Comparison of ENCODE assay signal across 21 cellular contexts in genomic region chr1:12592496-12592895, GRCh38. TPM values are rescaled to one million over a fixed set of nuclear protein-coding genes. Genes with fewer than 3 reads are reported as not detected.
DNase-seq lines count a peak whose midpoint lies in the region; ATAC-seq and TF ChIP-seq lines count a peak whose summit lies in the region.
"Had no signal": no experiment of that assay in that cellular context is flagged by ENCODE, and none has a peak within 500 bp of the region (broad histone marks: within the 10 kb centered on the region; RNA-seq: fewer than 3 reads in every experiment).

No MANE protein-coding gene starts in this region.

- peaks cover 0 to 9% of the 10 kb centered on the region in 2 donors for H3K27me3 Mint-ChIP-seq in effector memory CD8-positive, alpha-beta T cell
- peaks cover 26% of the 10 kb centered on the region for H3K27me3 Mint-ChIP-seq in neural progenitor cell (ENCODE audit: insufficient read depth, low read depth)

- H3K4me1 Mint-ChIP-seq in effector memory CD8-positive, alpha-beta T cell (ENCODE audit: low read depth in 2 of 2), result peaks cover 32 to 33% of the 10 kb centered on the region in 2 donors
- peaks cover 20% of the 10 kb centered on the region for H3K4me1 Mint-ChIP-seq in neural progenitor cell

- H3K27ac Mint-ChIP-seq in effector memory CD8-positive, alpha-beta T cell, result peak overlapping the region; percentile 30 to 96
- no peak overlapping the region for H3K27ac Mint-ChIP-seq in neural progenitor cell
- H3K27ac Mint-ChIP-seq: stimulated activated memory B cell treated with anti-CD40 and anti-IgM and Interleukin-4, amounts not matched to agents 10 μg/mL and 1 μg/mL and 100 μg/mL, for 72 hours had no signal

- H3K36me3 ChIP-seq in left ventricle myocardium inferior (peaks cover 13% of the 10 kb centered on the region), neural progenitor cell (no peaks in the 10 kb centered on the region), uterus (no peaks in the 10 kb centered on the region)

- H3K4me1 ChIP-seq in left ventricle myocardium inferior (peaks cover 100% of the 10 kb centered on the region), neural progenitor cell (peaks cover 14% of the 10 kb centered on the region), uterus (peaks cover 8 to 22% of the 10 kb centered on the region in 2 donors)

- H3K9me3 Mint-ChIP-seq in effector memory CD8-positive, alpha-beta T cell, result no peaks in the 10 kb centered on the region
- H3K9me3 Mint-ChIP-seq in neural progenitor cell, result peaks cover 2% of the 10 kb centered on the region
- H3K9me3 Mint-ChIP-seq: activated T-cell treated with anti-CD3 and anti-CD28 coated beads, Interleukin-2, amount 50 U/mL, for 4 hours; stimulated activated memory B cell treated with anti-CD40 and anti-IgM and Interleukin-4, amounts not matched to agents 10 μg/mL and 1 μg/mL and 100 μg/mL, for 72 hours had no signal

- no peak for ATAC-seq in effector memory CD8-positive, alpha-beta T cell (replicated peaks)
- ATAC-seq: activated CD4-positive, CD25-positive, alpha-beta regulatory T cell treated with anti-CD3 and anti-CD28 coated beads, Interleukin-2, amount 50 U/mL, for 24 hours; activated T-cell treated with anti-CD3 and anti-CD28 coated beads, Interleukin-2, amount 50 U/mL, for 4 hours; foreskin keratinocyte; sciatic nerve; stimulated activated memory B cell treated with anti-CD40 and anti-IgM and Interleukin-4, amounts not matched to agents 10 μg/mL and 1 μg/mL and 100 μg/mL, for 72 hours had no signal

- intact Hi-C loops in left ventricle myocardium inferior (cut with micrococcal nuclease) (no loop called here), cardiac septum (cut with DNase I) (loop anchor here (2.0 to 5.0 kb wide), 2 partner anchors 44 to 115 kb away; no protein-coding TSS in a partner anchor), uterus (cut with DNase I; ENCODE audit: low total_unique reads) (no loop called here)

- DNase-seq in left ventricle myocardium inferior, result no peak
- no peak for DNase-seq in cardiac septum (ENCODE audit: low spot score)
- DNase-seq in effector memory CD8-positive, alpha-beta T cell, result no peak
- peak; percentile 42 for DNase-seq in neural progenitor cell (ENCODE audit: low spot score)
- DNase-seq in uterus, result no peak
- DNase-seq in superior temporal gyrus (ENCODE audit: extremely low spot score), result no peak
- no peak for DNase-seq in NCI-H1105 (lab: John Stamatoyannopoulos, UW)
- DNase-seq in occipital lobe (lab: John Stamatoyannopoulos, UW), result no peak
- DNase-seq: activated T-cell treated with anti-CD3 and anti-CD28 coated beads, Interleukin-2, amount 50 U/mL, for 4 hours; effector memory CD4-positive, alpha-beta T cell; foreskin keratinocyte; Karpas-422; NCI-H187 treated with DMSO at 0.1 percent for 48 hours; NCI-H774; RPMI8226; stimulated activated CD4-positive, alpha-beta T cell treated with anti-CD3 and anti-CD28 coated beads, Interleukin-4, amount 100 ng/mL, for 4 hours; T-helper 1 cell had no signal

- no peak overlapping the region for H3K9ac ChIP-seq in neural progenitor cell

- no peak overlapping the region for H2AFZ ChIP-seq in neural progenitor cell (replicated peaks)

- H4K20me1 ChIP-seq in neural progenitor cell (ENCODE audit: low read depth), result no peaks in the 10 kb centered on the region

- no peak for TF ChIP-seq POLR2A in uterus (IDR thresholded peaks at IDR 0.05)

- no peaks in the 10 kb centered on the region for H3K27me3 ChIP-seq in left ventricle myocardium inferior (ENCODE audit: low read depth)
- peaks cover 43% of the 10 kb centered on the region for H3K27me3 ChIP-seq in neural progenitor cell
- no peaks in the 10 kb centered on the region for H3K27me3 ChIP-seq in uterus

- no peak overlapping the region for H3K4me3 Mint-ChIP-seq in effector memory CD8-positive, alpha-beta T cell
- no peak overlapping the region for H3K4me3 Mint-ChIP-seq in neural progenitor cell
- H3K4me3 Mint-ChIP-seq: activated T-cell treated with anti-CD3 and anti-CD28 coated beads, Interleukin-2, amount 50 U/mL, for 4 hours; stimulated activated memory B cell treated with anti-CD40 and anti-IgM and Interleukin-4, amounts not matched to agents 10 μg/mL and 1 μg/mL and 100 μg/mL, for 72 hours had no signal

- H3K9me3 ChIP-seq in left ventricle myocardium inferior (replicated peaks) (no peaks in the 10 kb centered on the region), neural progenitor cell (ENCODE audit: low read depth) (no peaks in the 10 kb centered on the region), uterus (no peaks in the 10 kb centered on the region)

- no peaks in the 10 kb centered on the region for H3K79me2 ChIP-seq in neural progenitor cell (ENCODE audit: low read depth)

- peak overlapping the region; percentile 40 for H3K4me2 ChIP-seq in neural progenitor cell

- H3K27ac ChIP-seq in left ventricle myocardium inferior (replicated peaks) (peak overlapping the region; percentile 93), neural progenitor cell (no peak overlapping the region), uterus (peak overlapping the region; percentile 87 to 92)
- H3K27ac ChIP-seq: foreskin keratinocyte, HL-60 had no signal

- no peak for TF ChIP-seq CTCF in left ventricle myocardium inferior (IDR thresholded peaks at IDR 0.05; ENCODE audit: borderline replicate concordance)
- no peak for TF ChIP-seq CTCF in neural progenitor cell (IDR thresholded peaks at IDR 0.05)
- TF ChIP-seq CTCF in uterus (IDR thresholded peaks at IDR 0.05), result no peak

- H3K4me3 ChIP-seq in left ventricle myocardium inferior, result no peak overlapping the region
- H3K4me3 ChIP-seq in neural progenitor cell, result no peak overlapping the region
- no peak overlapping the region for H3K4me3 ChIP-seq in uterus

- H3F3A ChIP-seq in neural progenitor cell (ENCODE audit: low read depth), result peaks cover 22% of the 10 kb centered on the region

- peaks cover 11% of the 10 kb centered on the region for H3K36me3 Mint-ChIP-seq in effector memory CD8-positive, alpha-beta T cell (ENCODE audit: insufficient read depth)
- H3K36me3 Mint-ChIP-seq in neural progenitor cell, result no peaks in the 10 kb centered on the region

RNA-seq across cellular contexts. Expression of gene DHRS3, which starts 25.5 kb away (rescaled TPM):
- total RNA-seq in left ventricle myocardium inferior, result 89.7 TPM
- total RNA-seq in cardiac septum, result 41.8 TPM
- total RNA-seq in neural progenitor cell (ENCODE audit: low replicate concordance), result 2.5 and 4.3 TPM in 2 replicates
- 10 to 100 TPM; 12.6 to 82.0 (median 51.5) TPM for total RNA-seq in uterus
- total RNA-seq in occipital lobe, result 11.5 TPM

RNA-seq across cellular contexts. Expression of gene AADACL4, which starts 51.4 kb away (rescaled TPM):
- total RNA-seq in left ventricle myocardium inferior, result not detected
- total RNA-seq in cardiac septum, result not detected
- not detected in 2 replicates for total RNA-seq in neural progenitor cell (ENCODE audit: low replicate concordance)
- total RNA-seq in uterus, result under 1 TPM in 2 of 4 donors, not detected in 2; 0.14 to 0.46 TPM
- not detected for total RNA-seq in occipital lobe
- total RNA-seq: activated T-cell treated with anti-CD3 and anti-CD28 coated beads, Interleukin-2, amount 50 U/mL, for 4 hours; foreskin keratinocyte; sciatic nerve had no signal
